ENCODE assay signal across 1 cellular context in genomic region chr15:39584266-39584659, GRCh38.
TF ChIP-seq lines count a peak whose summit lies in the region.

No MANE protein-coding gene starts in this region.

TF ChIP-seq in HepG2, 621 proteins besides CTCF, POLR2A, EP300 and RAD21:
- TF ChIP-seq MTA3 (CRISPR knock-in tag; IDR thresholded peaks at IDR 0.05), result no peak
- no peak for TF ChIP-seq ZNF274 (CRISPR knock-in tag; IDR thresholded peaks at IDR 0.05)
- TF ChIP-seq NR2F2 (IDR thresholded peaks at IDR 0.05; ENCODE audit: borderline replicate concordance, low read depth), result no peak
- TF ChIP-seq ZNF788 (CRISPR knock-in tag; IDR thresholded peaks at IDR 0.05; ENCODE audit: borderline replicate concordance), result no peak
- no peak for TF ChIP-seq ZNF362 (CRISPR knock-in tag; IDR thresholded peaks at IDR 0.05; ENCODE audit: borderline replicate concordance)
- no peak for TF ChIP-seq ZNF468 (CRISPR knock-in tag; IDR thresholded peaks at IDR 0.05)
- TF ChIP-seq KDM1A (CRISPR knock-in tag; IDR thresholded peaks at IDR 0.05), result no peak
- TF ChIP-seq HCFC1 (IDR thresholded peaks at IDR 0.05; ENCODE audit: low read depth, low read length), result no peak
- TF ChIP-seq JARID2 (CRISPR knock-in tag; IDR thresholded peaks at IDR 0.05; ENCODE audit: insufficient replicate concordance), result no peak
- TF ChIP-seq ZNF674 (CRISPR knock-in tag; IDR thresholded peaks at IDR 0.05; ENCODE audit: low read depth), result no peak
- no peak for TF ChIP-seq ELF4 (CRISPR knock-in tag; IDR thresholded peaks at IDR 0.05; ENCODE audit: borderline replicate concordance)
- TF ChIP-seq ZNF232 (CRISPR knock-in tag; IDR thresholded peaks at IDR 0.05; ENCODE audit: borderline replicate concordance), result no peak
